Comparison of ENCODE assay signal across 30 cellular contexts in the genomic region with DNA sequence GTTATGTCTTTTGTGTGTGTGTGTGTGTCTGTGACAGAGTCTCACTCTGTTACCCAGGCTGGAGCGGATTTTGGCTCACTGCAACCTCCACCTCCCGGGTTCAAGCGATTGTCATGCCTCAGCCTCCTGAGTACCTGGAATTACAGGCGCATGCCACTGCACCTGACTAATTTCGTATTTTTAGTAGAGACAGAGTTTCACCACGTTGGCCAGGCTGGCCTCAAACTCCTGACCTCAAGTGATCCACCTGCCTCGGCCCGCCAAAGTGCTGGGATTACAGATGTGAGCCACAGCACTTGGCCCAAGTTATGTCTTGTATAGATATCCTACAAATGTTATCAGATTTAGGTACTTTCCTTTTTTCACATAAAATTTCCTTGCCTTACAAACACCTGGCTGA. TPM values are rescaled to one million over a fixed set of nuclear protein-coding genes. Genes with fewer than 3 reads are reported as not detected.
A peak's percentile ranks its signal among the peaks of the same experiment; 100 is the strongest.
DNase-seq lines count a peak whose midpoint lies in the region; ATAC-seq, FAIRE-seq and TF ChIP-seq lines count a peak whose summit lies in the region.
"Had no signal": no experiment of that assay in that cellular context is flagged by ENCODE, and none has a peak within 500 bp of the region (broad histone marks: within the 10 kb centered on the region; RNA-seq: fewer than 3 reads in every experiment).

No MANE protein-coding gene starts in this region.

- no peak overlapping the region for H3K4me3 ChIP-seq in PC-9
- no peak overlapping the region for H3K4me3 ChIP-seq in kidney (ENCODE audit: low read length in 2 of 2)
- no peak overlapping the region for H3K4me3 ChIP-seq in coronary artery
- H3K4me3 ChIP-seq: adrenal gland, transverse colon had no signal

- peaks cover 39% of the 10 kb centered on the region for H3F3A ChIP-seq in PC-9 (ENCODE audit: insufficient read depth, low read depth)

- DNase-seq in activated T-cell treated with anti-CD3 and anti-CD28 coated beads, Interleukin-2, amount 50 U/mL, for 24 hours: no peak
- no peak for DNase-seq in activated T-cell treated with anti-CD3 and anti-CD28 coated beads, Interleukin-2, amount 50 U/mL, for 1 hour
- DNase-seq in PC-9: no peak
- no peak for DNase-seq in kidney
- no peak for DNase-seq in HUDEP-2 (lab: John Stamatoyannopoulos, UW; ENCODE audit: unreplicated experiment in 76 of 76)
- no peak for DNase-seq in coronary artery (ENCODE audit: low spot score)
- no peak for DNase-seq in omental fat pad (ENCODE audit: low spot score)
- DNase-seq: activated CD4-positive, alpha-beta T cell treated with anti-CD3 and anti-CD28 coated beads, Interleukin-2, amount 10 ng/mL, durations not matched to agents 24 days and 14 days; activated naive CD4-positive, alpha-beta T cell treated with anti-CD3 and anti-CD28 coated beads, Interleukin-2, amount 10 ng/mL, durations not matched to agents 7 days and 5 days; adrenal gland; central memory CD4-positive, alpha-beta T cell; DMS79 treated with DMSO at 0.1 percent for 48 hours; effector memory CD8-positive, alpha-beta T cell; foreskin fibroblast; GF-D8; HCEC 1CT; head of caudate nucleus; naive thymus-derived CD4-positive, alpha-beta T cell; NCI-H1417; NCI-H2029 treated with DMSO at 0.1 percent for 48 hours; NCI-H524; PC-3; SHP77; stimulated activated CD4-positive, alpha-beta T cell treated with anti-CD3 and anti-CD28 coated beads, Interleukin-4, amount 100 ng/mL, for 4 hours; T-helper 2 cell; transverse colon had no signal

- peaks cover 92% of the 10 kb centered on the region for H3K79me2 ChIP-seq in PC-9 (ENCODE audit: low read depth)

- H3K4me1 Mint-ChIP-seq in activated T-cell treated with anti-CD3 and anti-CD28 coated beads, Interleukin-2, amount 50 U/mL, for 24 hours (ENCODE audit: low read depth): peaks cover 56% of the 10 kb centered on the region

- no peak overlapping the region for H2AFZ ChIP-seq in PC-9

- H3K27me3 Mint-ChIP-seq in activated T-cell treated with anti-CD3 and anti-CD28 coated beads, Interleukin-2, amount 50 U/mL, for 24 hours: no peaks in the 10 kb centered on the region
- H3K27me3 Mint-ChIP-seq: activated CD4-positive, alpha-beta T cell treated with anti-CD3 and anti-CD28 coated beads, Interleukin-2, amount 10 ng/mL, durations not matched to agents 24 days and 14 days; activated naive CD4-positive, alpha-beta T cell treated with anti-CD3 and anti-CD28 coated beads, Interleukin-2, amount 10 ng/mL, durations not matched to agents 7 days and 5 days; effector memory CD8-positive, alpha-beta T cell; naive thymus-derived CD4-positive, alpha-beta T cell had no signal

- CTCF ChIA-PET in PC-9 (lab: Charles Lee): no interaction called here

- peak overlapping the region; percentile 77 for H3K27ac Mint-ChIP-seq in activated T-cell treated with anti-CD3 and anti-CD28 coated beads, Interleukin-2, amount 50 U/mL, for 24 hours
- H3K27ac Mint-ChIP-seq: activated CD4-positive, alpha-beta T cell treated with anti-CD3 and anti-CD28 coated beads, Interleukin-2, amount 10 ng/mL, durations not matched to agents 24 days and 14 days; activated naive CD4-positive, alpha-beta T cell treated with anti-CD3 and anti-CD28 coated beads, Interleukin-2, amount 10 ng/mL, durations not matched to agents 7 days and 5 days had no signal

- no peak for FAIRE-seq in kidney (lab: Jason Lieb, UNC)
- FAIRE-seq: islet of Langerhans had no signal

- ATAC-seq in GM18858 (IDR thresholded peaks at IDR 0.05; ENCODE audit: unreplicated experiment) (no peak), omental fat pad (ENCODE audit: low FRiP score) (no peak)
- ATAC-seq: effector memory CD8-positive, alpha-beta T cell; esophagus mucosa; naive thymus-derived CD4-positive, alpha-beta T cell; PC-3 had no signal

- H3K9me3 Mint-ChIP-seq in activated T-cell treated with anti-CD3 and anti-CD28 coated beads, Interleukin-2, amount 50 U/mL, for 24 hours: no peaks in the 10 kb centered on the region
- H3K9me3 Mint-ChIP-seq: activated CD4-positive, alpha-beta T cell treated with anti-CD3 and anti-CD28 coated beads, Interleukin-2, amount 10 ng/mL, durations not matched to agents 24 days and 14 days; activated naive CD4-positive, alpha-beta T cell treated with anti-CD3 and anti-CD28 coated beads, Interleukin-2, amount 10 ng/mL, durations not matched to agents 7 days and 5 days; effector memory CD8-positive, alpha-beta T cell; naive thymus-derived CD4-positive, alpha-beta T cell had no signal

- no peak overlapping the region for H3K9ac ChIP-seq in kidney (ENCODE audit: low read length in 2 of 2)
- H3K9ac ChIP-seq: KMS-11 had no signal

- H3K9me3 ChIP-seq in PC-9 (ENCODE audit: insufficient read depth, low read depth): no peaks in the 10 kb centered on the region
- H3K9me3 ChIP-seq in kidney (ENCODE audit: control insufficient read depth in 1 of 2, low read length in 2 of 2): no peaks in the 10 kb centered on the region
- H3K9me3 ChIP-seq: adrenal gland, transverse colon had no signal

- peak overlapping the region; percentile 74 for H3K27ac ChIP-seq in PC-9
- peak overlapping the region; percentile 10 to 17 for H3K27ac ChIP-seq in kidney (ENCODE audit: low read depth in 2 of 2, low read length in 2 of 2)
- H3K27ac ChIP-seq in coronary artery: no peak overlapping the region
- H3K27ac ChIP-seq: KMS-11, transverse colon had no signal

- H3K9me2 ChIP-seq in PC-9 (ENCODE audit: insufficient read depth): no peaks in the 10 kb centered on the region

- POLR2A ChIA-PET in PC-9 (lab: Charles Lee; ENCODE audit: unreplicated experiment): no interaction called here

- H3K4me1 ChIP-seq in PC-9 (replicated peaks; ENCODE audit: insufficient read depth) (peaks cover 60% of the 10 kb centered on the region), kidney (ENCODE audit: control insufficient read depth in 1 of 2, insufficient read depth in 1 of 2, low read depth in 1 of 2, low read length in 2 of 2) (peaks cover 3% of the 10 kb centered on the region in 2 donors)

- intact Hi-C loops in PC-9 (cut with micrococcal nuclease; ENCODE audit: unreplicated experiment) (no loop called here), kidney (cut with DNase I) (no loop called here)

- peaks cover 23% of the 10 kb centered on the region for H3K36me3 ChIP-seq in PC-9 (ENCODE audit: low read depth)
- H3K36me3 ChIP-seq in kidney (ENCODE audit: control insufficient read depth in 1 of 2, insufficient read depth in 2 of 2, low read length in 2 of 2): peaks cover 3 to 14% of the 10 kb centered on the region in 2 donors

- no peak overlapping the region for H3K4me2 ChIP-seq in PC-9
- H3K4me2 ChIP-seq: KMS-11 had no signal

- BruUV-seq in PC-9 (replicated peaks; lab: Mats Ljungman, UMichigan): no TSS peak

- H3K4me3 Mint-ChIP-seq in activated T-cell treated with anti-CD3 and anti-CD28 coated beads, Interleukin-2, amount 50 U/mL, for 24 hours: no peak overlapping the region
- H3K4me3 Mint-ChIP-seq: activated CD4-positive, alpha-beta T cell treated with anti-CD3 and anti-CD28 coated beads, Interleukin-2, amount 10 ng/mL, durations not matched to agents 24 days and 14 days; activated naive CD4-positive, alpha-beta T cell treated with anti-CD3 and anti-CD28 coated beads, Interleukin-2, amount 10 ng/mL, durations not matched to agents 7 days and 5 days; effector memory CD8-positive, alpha-beta T cell; naive thymus-derived CD4-positive, alpha-beta T cell had no signal

- TF ChIP-seq CTCF in PC-9 (conservative IDR thresholded peaks at IDR 0.05): no peak
- no peak for TF ChIP-seq CTCF in kidney (IDR thresholded peaks at IDR 0.05; ENCODE audit: borderline replicate concordance, extremely low read depth, insufficient read depth)
- TF ChIP-seq CTCF in coronary artery (IDR thresholded peaks at IDR 0.05): no peak
- no peak for TF ChIP-seq CTCF in omental fat pad (IDR thresholded peaks at IDR 0.05)

- no peaks in the 10 kb centered on the region for H3K27me3 ChIP-seq in PC-9 (ENCODE audit: insufficient read depth, low read depth)
- H3K27me3 ChIP-seq: adrenal gland, transverse colon had no signal

- peaks cover 12% of the 10 kb centered on the region for H4K20me1 ChIP-seq in PC-9 (ENCODE audit: insufficient read depth)

- peaks cover 38% of the 10 kb centered on the region for H3K36me3 Mint-ChIP-seq in activated T-cell treated with anti-CD3 and anti-CD28 coated beads, Interleukin-2, amount 50 U/mL, for 24 hours (ENCODE audit: low read depth)

RNA-seq across cellular contexts. Expression of a gene that starts 9.9 kb away (rescaled TPM):
- total RNA-seq in PC-9 (2021) (46.4 and 46.8 TPM in 2 replicates), kidney (64.9 TPM), omental fat pad (100 to 1,000 TPM in 3 of 4 donors, 10 to 100 TPM in 1; 55.2 to 165 (median 122) TPM)
- 27.3 TPM for polyA plus RNA-seq in kidney (ENCODE audit: insufficient read depth, low read depth, low replicate concordance)

Comparison
In these comparisons a context has a peak if more than half of its experiments do, and no peak if none do; other contexts are left out.
1. H3K27ac ChIP-seq: peak in PC-9 (single experiment) and kidney (2 of 2); none in coronary artery (0 of 2).